Comparison of ENCODE assay signal across 12 cellular contexts in genomic region chr5:170745481-170746061, GRCh38. TPM values are rescaled to one million over a fixed set of nuclear protein-coding genes. Genes with fewer than 3 reads are reported as not detected.
DNase-seq lines count a peak whose midpoint lies in the region; ATAC-seq, FAIRE-seq and TF ChIP-seq lines count a peak whose summit lies in the region.
"Had no signal": no experiment of that assay in that cellular context is flagged by ENCODE, and none has a peak within 500 bp of the region (broad histone marks: within the 10 kb centered on the region; RNA-seq: fewer than 3 reads in every experiment).

No MANE protein-coding gene starts in this region.

- no peak overlapping the region for H3K9ac ChIP-seq in HepG2 (ENCODE audit: insufficient read depth, low read depth, low read length)
- H3K9ac ChIP-seq in colonic mucosa (ENCODE audit: low read depth in 2 of 2, low read length in 2 of 2): no peak overlapping the region

- no peak overlapping the region for H3K4me3 ChIP-seq in ectodermal cell (ENCODE audit: insufficient read depth, low read depth, low read length)
- no peak overlapping the region for H3K4me3 ChIP-seq in HepG2 (replicated peaks in 1 of 3; ENCODE audit: insufficient read depth in 1 of 3, low read depth in 2 of 3, low read length in 3 of 3)
- H3K4me3 ChIP-seq in aorta (ENCODE audit: low read length in 2 of 2): no peak overlapping the region
- no peak overlapping the region for H3K4me3 ChIP-seq in colonic mucosa
- H3K4me3 ChIP-seq: psoas muscle had no signal

- TF ChIP-seq RAD21 in HepG2 (CRISPR knock-in tag; IDR thresholded peaks at IDR 0.05): no peak

- H3K4me2 ChIP-seq in HepG2 (ENCODE audit: low read depth, low read length): no peak overlapping the region

- H3K4me1 Mint-ChIP-seq in activated naive CD8-positive, alpha-beta T cell treated with anti-CD3 and anti-CD28 coated beads, Interleukin-2, amount 50 U/mL, for 24 hours: no peaks in the 10 kb centered on the region
- peaks cover 3% of the 10 kb centered on the region for H3K4me1 Mint-ChIP-seq in activated naive CD8-positive, alpha-beta T cell treated with anti-CD3 and anti-CD28 coated beads for 36 hours

- ATAC-seq in activated naive CD8-positive, alpha-beta T cell treated with anti-CD3 and anti-CD28 coated beads, Interleukin-2, amount 50 U/mL, for 24 hours: peak; percentile 13
- ATAC-seq in HepG2 (peak; percentile 15; the same call in 2 of the 3 replicates), aorta (ENCODE audit: low FRiP score) (peak; percentile 45), HG03095 (IDR thresholded peaks at IDR 0.05; ENCODE audit: unreplicated experiment) (no peak)

- in situ Hi-C loops in HepG2 (cut with HindIII; ENCODE audit: extremely low pct_ligation_motif_present, low pct_unique_long_range_greater_than_20kb): loop anchor here (10.0 kb wide), 1 partner anchor 599 kb away; no protein-coding TSS in a partner anchor

- H3K27ac ChIP-seq in ectodermal cell (ENCODE audit: insufficient read depth, low read depth, low read length, poor library complexity, severe bottlenecking): peak overlapping the region; percentile 26
- H3K27ac ChIP-seq in HepG2 (ENCODE audit: extremely low read length, insufficient read depth, low read length): no peak overlapping the region
- H3K27ac ChIP-seq in aorta (ENCODE audit: low read depth in 1 of 2, low read length in 2 of 2): no peak overlapping the region
- no peak overlapping the region for H3K27ac ChIP-seq in colonic mucosa
- H3K27ac ChIP-seq: psoas muscle had no signal

- intact Hi-C loops in HepG2 (cut with micrococcal nuclease; ENCODE audit: unreplicated experiment) (loop anchor here (10.0 kb wide), 2 partner anchors 111 to 409 kb away; no protein-coding TSS in a partner anchor), aorta (cut with DNase I) (loop anchor here in 1 of 2 donors (2.0 kb wide), 1 partner anchor 45 kb away; no protein-coding TSS in a partner anchor), colonic mucosa (cut with DNase I) (loop anchor here (2.0 to 5.0 kb wide), 2 partner anchors 45 to 592 kb away; no protein-coding TSS in a partner anchor)

- H3K4me1 ChIP-seq in ectodermal cell (ENCODE audit: control insufficient read depth, insufficient read depth, low read length) (peaks cover 8% of the 10 kb centered on the region), HepG2 (ENCODE audit: insufficient read depth, low read length) (no peaks in the 10 kb centered on the region), aorta (ENCODE audit: control insufficient read depth in 1 of 2, insufficient read depth in 2 of 2, low read length in 2 of 2) (no peaks in the 10 kb centered on the region), colonic mucosa (no peaks in the 10 kb centered on the region)
- H3K4me1 ChIP-seq: psoas muscle had no signal

- no peaks in the 10 kb centered on the region for H4K20me1 ChIP-seq in HepG2 (ENCODE audit: insufficient read depth, low read length)

- H3K36me3 ChIP-seq in ectodermal cell (ENCODE audit: control insufficient read depth, insufficient read depth, low read length) (no peaks in the 10 kb centered on the region), HepG2 (replicated peaks in 1 of 2; ENCODE audit: control insufficient read depth in 1 of 2, insufficient read depth in 2 of 2, low read length in 2 of 2) (no peaks in the 10 kb centered on the region), aorta (ENCODE audit: control insufficient read depth in 1 of 2, insufficient read depth in 2 of 2, low read length in 1 of 2) (no peaks in the 10 kb centered on the region), colonic mucosa (no peaks in the 10 kb centered on the region)

- no peak for TF ChIP-seq CTCF in HepG2 (CRISPR knock-in tag; IDR thresholded peaks at IDR 0.05)
- TF ChIP-seq CTCF in colonic mucosa (IDR thresholded peaks at IDR 0.05): no peak

- no TSS peak for BruUV-seq in HepG2 (replicated peaks; lab: Mats Ljungman, UMichigan)

- peaks cover 39% of the 10 kb centered on the region for H3K27me3 Mint-ChIP-seq in activated naive CD8-positive, alpha-beta T cell treated with anti-CD3 and anti-CD28 coated beads, Interleukin-2, amount 50 U/mL, for 24 hours
- peaks cover 48% of the 10 kb centered on the region for H3K27me3 Mint-ChIP-seq in activated naive CD8-positive, alpha-beta T cell treated with anti-CD3 and anti-CD28 coated beads for 36 hours

- H3K27ac Mint-ChIP-seq in activated naive CD8-positive, alpha-beta T cell treated with anti-CD3 and anti-CD28 coated beads, Interleukin-2, amount 50 U/mL, for 24 hours: no peak overlapping the region
- H3K27ac Mint-ChIP-seq in activated naive CD8-positive, alpha-beta T cell treated with anti-CD3 and anti-CD28 coated beads for 36 hours: no peak overlapping the region
- H3K27ac Mint-ChIP-seq: dendritic cell treated with granulocyte-macrophage colony-stimulating factor and Interleukin-4, amounts not matched to agents 40 ng/mL and 50 ng/mL, for 4 days had no signal

- DNase-seq in activated naive CD8-positive, alpha-beta T cell treated with anti-CD3 and anti-CD28 coated beads, Interleukin-2, amount 50 U/mL, for 24 hours: no peak
- DNase-seq in activated naive CD8-positive, alpha-beta T cell treated with anti-CD3 and anti-CD28 coated beads for 36 hours: no peak
- no peak for DNase-seq in HepG2 (ENCODE audit: low spot score)
- DNase-seq in aorta: no peak
- DNase-seq in D341Med (ENCODE audit: low spot score): no peak
- DNase-seq in colonic mucosa: no peak
- DNase-seq: activated CD4-positive, alpha-beta T cell treated with anti-CD3 and anti-CD28 coated beads, Interleukin-2, amount 50 U/mL, for 1 hour; psoas muscle; substantia nigra had no signal

- H3K79me2 ChIP-seq in HepG2 (ENCODE audit: insufficient read depth, low read length): no peaks in the 10 kb centered on the region

- H3K36me3 Mint-ChIP-seq in activated naive CD8-positive, alpha-beta T cell treated with anti-CD3 and anti-CD28 coated beads, Interleukin-2, amount 50 U/mL, for 24 hours (ENCODE audit: low read depth): no peaks in the 10 kb centered on the region
- no peaks in the 10 kb centered on the region for H3K36me3 Mint-ChIP-seq in activated naive CD8-positive, alpha-beta T cell treated with anti-CD3 and anti-CD28 coated beads for 36 hours

- no peaks in the 10 kb centered on the region for H3K9me3 Mint-ChIP-seq in activated naive CD8-positive, alpha-beta T cell treated with anti-CD3 and anti-CD28 coated beads, Interleukin-2, amount 50 U/mL, for 24 hours
- peaks cover 1% of the 10 kb centered on the region for H3K9me3 Mint-ChIP-seq in activated naive CD8-positive, alpha-beta T cell treated with anti-CD3 and anti-CD28 coated beads for 36 hours
- H3K9me3 Mint-ChIP-seq: dendritic cell treated with granulocyte-macrophage colony-stimulating factor and Interleukin-4, amounts not matched to agents 40 ng/mL and 50 ng/mL, for 4 days had no signal

- TF ChIP-seq EP300 in HepG2 (IDR thresholded peaks at IDR 0.05; ENCODE audit: low read depth in 2 of 2, low read length in 2 of 2) (no peak), HepG2 (CRISPR knock-in tag; IDR thresholded peaks at IDR 0.05; ENCODE audit: borderline replicate concordance) (no peak)

- H3K4me3 Mint-ChIP-seq in activated naive CD8-positive, alpha-beta T cell treated with anti-CD3 and anti-CD28 coated beads, Interleukin-2, amount 50 U/mL, for 24 hours: no peak overlapping the region
- H3K4me3 Mint-ChIP-seq in activated naive CD8-positive, alpha-beta T cell treated with anti-CD3 and anti-CD28 coated beads for 36 hours: no peak overlapping the region
- H3K4me3 Mint-ChIP-seq: dendritic cell treated with granulocyte-macrophage colony-stimulating factor and Interleukin-4, amounts not matched to agents 40 ng/mL and 50 ng/mL, for 4 days had no signal

- H2AFZ ChIP-seq in HepG2 (ENCODE audit: low read length): no peak overlapping the region

- H3K9me3 ChIP-seq in ectodermal cell (ENCODE audit: control insufficient read depth, low read length) (no peaks in the 10 kb centered on the region), HepG2 (ENCODE audit: low read length) (no peaks in the 10 kb centered on the region), aorta (ENCODE audit: control insufficient read depth, low read length) (no peaks in the 10 kb centered on the region), colonic mucosa (no peaks in the 10 kb centered on the region)
- H3K9me3 ChIP-seq: psoas muscle had no signal

- POLR2A ChIA-PET in HepG2 (lab: Yijun Ruan, JAX): interaction anchor here (0.6 kb wide), 1 partner anchor 46 kb away, joined by 3 read pairs; no protein-coding TSS in a partner anchor

- FAIRE-seq in HepG2 (lab: Jason Lieb, UNC): no peak

- CTCF ChIA-PET in HepG2 (lab: Yijun Ruan, JAX; ENCODE audit: low intra/inter-chr PET ratio, low total read pairs): interaction anchor here (1.8 kb wide), 1 partner anchor 46 kb away, joined by 22 read pairs; no protein-coding TSS in a partner anchor

- H3K27me3 ChIP-seq in ectodermal cell (ENCODE audit: control insufficient read depth, insufficient read depth, low read length, poor library complexity, severe bottlenecking): peaks cover 17% of the 10 kb centered on the region
- peaks cover 2 to 29% of the 10 kb centered on the region in 2 experiments; a peak in 4 of 5 replicates for H3K27me3 ChIP-seq in HepG2 (ENCODE audit: control insufficient read depth in 1 of 2, insufficient read depth in 2 of 2, low read length in 2 of 2)
- no peaks in the 10 kb centered on the region for H3K27me3 ChIP-seq in aorta (ENCODE audit: control insufficient read depth in 1 of 2, insufficient read depth in 2 of 2, low read length in 1 of 2)
- H3K27me3 ChIP-seq in colonic mucosa: no peaks in the 10 kb centered on the region

- TF ChIP-seq POLR2A in HepG2 (IDR thresholded peaks at IDR 0.05; ENCODE audit: insufficient read depth in 1 of 2, low read depth in 2 of 2, low read length in 2 of 2): no peak

- WGBS in ectodermal cell, 2 experiments: 31 to 33% methylated on average over 11 of the region's 11 CpGs
- WGBS in HepG2 (ENCODE audit: low lambda C conversion rate): 7% methylated on average over 3 of the region's 11 CpGs
- 39 to 40% methylated on average over 11 of the region's 11 CpGs for WGBS in aorta, 2 donors

RNA-seq across cellular contexts. Expression of gene GABRP, which starts 38.0 kb away (rescaled TPM):
- not detected for total RNA-seq in activated naive CD8-positive, alpha-beta T cell treated with anti-CD3 and anti-CD28 coated beads for 36 hours
- 0.87 TPM for polyA plus RNA-seq in ectodermal cell (2013, experiment 1 of 4)
- polyA plus RNA-seq in ectodermal cell (2013, experiment 2 of 4): 0.75 TPM
- 0.53 TPM for polyA plus RNA-seq in ectodermal cell (2013, experiment 3 of 4)
- polyA plus RNA-seq in ectodermal cell (2013, experiment 4 of 4): 0.20 TPM
- total RNA-seq in HepG2 (2016; rRNA removed; fragmentation: Illumina TruSeq; extraction: Trizol) (not detected in 2 replicates), aorta (under 1 TPM in 1 of 2 donors, not detected in 1; 0.72 TPM), colonic mucosa (not detected)
- total RNA-seq in HepG2 (2016; cell fraction: cytosol; rRNA removed; fragmentation: Illumina TruSeq; extraction: Trizol; ENCODE audit: low read depth): not detected in 2 replicates
- not detected in 2 replicates for total RNA-seq in HepG2 (2016; cell fraction: insoluble cytoplasmic fraction; rRNA removed; fragmentation: Illumina TruSeq; extraction: Trizol)
- total RNA-seq in HepG2 (2016; cell fraction: membrane; rRNA removed; fragmentation: Illumina TruSeq; extraction: Trizol): not detected in 2 replicates
- not detected in 2 replicates for total RNA-seq in HepG2 (2016; cell fraction: nucleus; rRNA removed; fragmentation: Illumina TruSeq; extraction: Trizol)
- polyA plus RNA-seq in HepG2 (2011; rRNA removed) (not detected in 2 replicates), aorta (under 1 TPM in 1 of 2 donors, not detected in 1; 0.75 TPM)
- not detected in 2 replicates for polyA plus RNA-seq in HepG2 (2011; cell fraction: cytosol; rRNA removed)
- polyA plus RNA-seq in HepG2 (2011; cell fraction: nucleus; rRNA removed): not detected in 2 replicates
- not detected in 2 replicates for polyA plus RNA-seq in HepG2 (2012)
- polyA plus RNA-seq in HepG2 (2016; cell fraction: cytosol; fragmentation: Illumina TruSeq; extraction: Trizol; ENCODE audit: low read depth): not detected in 2 replicates
- not detected in 2 replicates for polyA plus RNA-seq in HepG2 (2016; cell fraction: insoluble cytoplasmic fraction; fragmentation: Illumina TruSeq; extraction: Trizol; ENCODE audit: low read depth)
- polyA plus RNA-seq in HepG2 (2016; cell fraction: membrane; fragmentation: Illumina TruSeq; extraction: Trizol; ENCODE audit: low read depth): not detected in 2 replicates
- polyA plus RNA-seq in HepG2 (2016; cell fraction: nucleus; fragmentation: Illumina TruSeq; extraction: Trizol; ENCODE audit: insufficient read depth, low read depth): not detected in 2 replicates
- not detected in 2 replicates for polyA minus RNA-seq in HepG2 (2011; rRNA and poly(A)+ RNA removed; ENCODE audit: low replicate concordance)
- polyA minus RNA-seq in HepG2 (2011; cell fraction: cytosol; rRNA and poly(A)+ RNA removed): not detected in 2 replicates
- polyA minus RNA-seq in HepG2 (2011; cell fraction: nucleus; rRNA and poly(A)+ RNA removed): not detected in 2 replicates
- total RNA-seq: psoas muscle had no signal
